ENCODE assay signal across 1 cellular context in the genomic region with DNA sequence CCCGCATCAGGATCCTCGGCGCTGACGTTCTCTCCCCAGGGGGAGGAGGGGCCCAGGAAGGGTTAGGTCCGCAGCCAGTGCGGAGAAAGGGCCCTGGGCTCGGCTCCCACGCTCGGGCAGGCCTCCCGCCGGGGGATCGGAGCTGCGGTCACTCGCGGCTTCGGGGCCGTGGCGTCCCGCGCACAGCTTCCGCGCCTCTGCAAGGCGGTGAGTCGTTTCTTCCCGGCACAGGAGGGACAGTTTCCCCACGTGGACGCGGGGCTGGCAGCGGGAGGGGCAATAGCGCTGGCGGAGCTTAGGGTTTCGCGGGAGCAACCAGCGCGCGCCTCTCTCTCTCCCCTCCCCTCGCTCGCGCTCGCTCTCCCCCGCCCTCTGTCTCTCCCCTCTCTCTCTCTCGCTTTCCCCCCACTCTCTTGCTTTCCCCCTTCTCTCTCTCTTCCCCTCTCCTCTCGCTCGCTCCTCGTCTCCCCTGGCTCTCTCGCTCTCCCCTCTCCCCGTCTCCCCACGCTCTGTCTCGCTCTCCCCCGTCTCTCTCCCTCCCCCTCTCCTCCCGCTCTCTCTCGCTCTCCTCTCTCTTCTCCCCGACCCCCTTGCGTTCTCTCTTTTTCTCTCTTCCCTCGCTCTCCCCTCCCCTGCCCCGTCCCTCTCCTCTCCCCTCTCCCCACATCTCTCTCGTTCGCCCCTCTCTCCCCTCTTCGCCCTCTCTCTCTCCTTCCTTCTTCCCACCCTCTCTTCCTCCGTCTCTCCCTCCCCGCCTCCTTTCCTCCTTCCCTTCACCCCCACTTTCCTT.
TF ChIP-seq lines count a peak whose summit lies in the region.

No MANE protein-coding gene starts in this region.

TF ChIP-seq in HepG2, 621 proteins besides CTCF, POLR2A, EP300 and RAD21 (continued from another document and continues in another):
- TF ChIP-seq, protein P1, sequence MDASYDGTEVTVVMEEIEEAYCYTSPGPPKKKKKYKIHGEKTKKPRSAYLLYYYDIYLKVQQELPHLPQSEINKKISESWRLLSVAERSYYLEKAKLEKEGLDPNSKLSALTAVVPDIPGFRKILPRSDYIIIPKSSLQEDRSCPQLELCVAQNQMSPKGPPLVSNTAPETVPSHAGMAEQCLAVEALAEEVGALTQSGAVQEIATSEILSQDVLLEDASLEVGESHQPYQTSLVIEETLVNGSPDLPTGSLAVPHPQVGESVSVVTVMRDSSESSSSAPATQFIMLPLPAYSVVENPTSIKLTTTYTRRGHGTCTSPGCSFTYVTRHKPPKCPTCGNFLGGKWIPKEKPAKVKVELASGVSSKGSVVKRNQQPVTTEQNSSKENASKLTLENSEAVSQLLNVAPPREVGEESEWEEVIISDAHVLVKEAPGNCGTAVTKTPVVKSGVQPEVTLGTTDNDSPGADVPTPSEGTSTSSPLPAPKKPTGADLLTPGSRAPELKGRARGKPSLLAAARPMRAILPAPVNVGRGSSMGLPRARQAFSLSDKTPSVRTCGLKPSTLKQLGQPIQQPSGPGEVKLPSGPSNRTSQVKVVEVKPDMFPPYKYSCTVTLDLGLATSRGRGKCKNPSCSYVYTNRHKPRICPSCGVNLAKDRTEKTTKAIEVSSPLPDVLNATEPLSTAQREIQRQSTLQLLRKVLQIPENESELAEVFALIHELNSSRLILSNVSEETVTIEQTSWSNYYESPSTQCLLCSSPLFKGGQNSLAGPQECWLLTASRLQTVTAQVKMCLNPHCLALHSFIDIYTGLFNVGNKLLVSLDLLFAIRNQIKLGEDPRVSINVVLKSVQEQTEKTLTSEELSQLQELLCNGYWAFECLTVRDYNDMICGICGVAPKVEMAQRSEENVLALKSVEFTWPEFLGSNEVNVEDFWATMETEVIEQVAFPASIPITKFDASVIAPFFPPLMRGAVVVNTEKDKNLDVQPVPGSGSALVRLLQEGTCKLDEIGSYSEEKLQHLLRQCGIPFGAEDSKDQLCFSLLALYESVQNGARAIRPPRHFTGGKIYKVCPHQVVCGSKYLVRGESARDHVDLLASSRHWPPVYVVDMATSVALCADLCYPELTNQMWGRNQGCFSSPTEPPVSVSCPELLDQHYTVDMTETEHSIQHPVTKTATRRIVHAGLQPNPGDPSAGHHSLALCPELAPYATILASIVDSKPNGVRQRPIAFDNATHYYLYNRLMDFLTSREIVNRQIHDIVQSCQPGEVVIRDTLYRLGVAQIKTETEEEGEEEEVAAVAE (CRISPR knock-in tag; IDR thresholded peaks at IDR 0.05; ENCODE audit: borderline replicate concordance): no peak
- TF ChIP-seq ZNF350 (CRISPR knock-in tag; IDR thresholded peaks at IDR 0.05; ENCODE audit: borderline replicate concordance, low read depth): 0 out of 2 replicates have a peak, but pooled peaks have one; percentile 23
- TF ChIP-seq MIER3 (CRISPR knock-in tag; IDR thresholded peaks at IDR 0.05; ENCODE audit: borderline replicate concordance): no peak
- TF ChIP-seq RXRB (CRISPR knock-in tag; IDR thresholded peaks at IDR 0.05; ENCODE audit: borderline replicate concordance): no peak
- TF ChIP-seq ZEB1 (IDR thresholded peaks at IDR 0.05; ENCODE audit: insufficient replicate concordance, low read depth): no peak
- TF ChIP-seq NFYB (CRISPR knock-in tag; IDR thresholded peaks at IDR 0.05): no peak
- no peak for TF ChIP-seq CENPT (CRISPR knock-in tag; IDR thresholded peaks at IDR 0.05; ENCODE audit: low read depth)
- no peak for TF ChIP-seq ZNF670 (CRISPR knock-in tag; IDR thresholded peaks at IDR 0.05; ENCODE audit: borderline replicate concordance)
- TF ChIP-seq, protein P2, sequence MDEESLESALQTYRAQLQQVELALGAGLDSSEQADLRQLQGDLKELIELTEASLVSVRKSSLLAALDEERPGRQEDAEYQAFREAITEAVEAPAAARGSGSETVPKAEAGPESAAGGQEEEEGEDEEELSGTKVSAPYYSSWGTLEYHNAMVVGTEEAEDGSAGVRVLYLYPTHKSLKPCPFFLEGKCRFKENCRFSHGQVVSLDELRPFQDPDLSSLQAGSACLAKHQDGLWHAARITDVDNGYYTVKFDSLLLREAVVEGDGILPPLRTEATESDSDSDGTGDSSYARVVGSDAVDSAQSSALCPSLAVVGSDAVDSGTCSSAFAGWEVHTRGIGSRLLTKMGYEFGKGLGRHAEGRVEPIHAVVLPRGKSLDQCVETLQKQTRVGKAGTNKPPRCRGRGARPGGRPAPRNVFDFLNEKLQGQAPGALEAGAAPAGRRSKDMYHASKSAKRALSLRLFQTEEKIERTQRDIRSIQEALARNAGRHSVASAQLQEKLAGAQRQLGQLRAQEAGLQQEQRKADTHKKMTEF (CRISPR knock-in tag; IDR thresholded peaks at IDR 0.05): 0 out of 2 replicates have a peak, but pooled peaks have one; percentile 32
- TF ChIP-seq KDM5A (IDR thresholded peaks at IDR 0.05; ENCODE audit: borderline replicate concordance, low read length): no peak
- TF ChIP-seq, protein P3, sequence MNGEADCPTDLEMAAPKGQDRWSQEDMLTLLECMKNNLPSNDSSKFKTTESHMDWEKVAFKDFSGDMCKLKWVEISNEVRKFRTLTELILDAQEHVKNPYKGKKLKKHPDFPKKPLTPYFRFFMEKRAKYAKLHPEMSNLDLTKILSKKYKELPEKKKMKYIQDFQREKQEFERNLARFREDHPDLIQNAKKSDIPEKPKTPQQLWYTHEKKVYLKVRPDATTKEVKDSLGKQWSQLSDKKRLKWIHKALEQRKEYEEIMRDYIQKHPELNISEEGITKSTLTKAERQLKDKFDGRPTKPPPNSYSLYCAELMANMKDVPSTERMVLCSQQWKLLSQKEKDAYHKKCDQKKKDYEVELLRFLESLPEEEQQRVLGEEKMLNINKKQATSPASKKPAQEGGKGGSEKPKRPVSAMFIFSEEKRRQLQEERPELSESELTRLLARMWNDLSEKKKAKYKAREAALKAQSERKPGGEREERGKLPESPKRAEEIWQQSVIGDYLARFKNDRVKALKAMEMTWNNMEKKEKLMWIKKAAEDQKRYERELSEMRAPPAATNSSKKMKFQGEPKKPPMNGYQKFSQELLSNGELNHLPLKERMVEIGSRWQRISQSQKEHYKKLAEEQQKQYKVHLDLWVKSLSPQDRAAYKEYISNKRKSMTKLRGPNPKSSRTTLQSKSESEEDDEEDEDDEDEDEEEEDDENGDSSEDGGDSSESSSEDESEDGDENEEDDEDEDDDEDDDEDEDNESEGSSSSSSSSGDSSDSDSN (CRISPR knock-in tag; IDR thresholded peaks at IDR 0.05): peak; percentile 58
- TF ChIP-seq ZNF792 (CRISPR knock-in tag; IDR thresholded peaks at IDR 0.05): peak; percentile 51
- TF ChIP-seq HIVEP1 (CRISPR knock-in tag; IDR thresholded peaks at IDR 0.05): 0 out of 2 replicates have a peak, but pooled peaks have one; percentile 12
- TF ChIP-seq, protein P4, sequence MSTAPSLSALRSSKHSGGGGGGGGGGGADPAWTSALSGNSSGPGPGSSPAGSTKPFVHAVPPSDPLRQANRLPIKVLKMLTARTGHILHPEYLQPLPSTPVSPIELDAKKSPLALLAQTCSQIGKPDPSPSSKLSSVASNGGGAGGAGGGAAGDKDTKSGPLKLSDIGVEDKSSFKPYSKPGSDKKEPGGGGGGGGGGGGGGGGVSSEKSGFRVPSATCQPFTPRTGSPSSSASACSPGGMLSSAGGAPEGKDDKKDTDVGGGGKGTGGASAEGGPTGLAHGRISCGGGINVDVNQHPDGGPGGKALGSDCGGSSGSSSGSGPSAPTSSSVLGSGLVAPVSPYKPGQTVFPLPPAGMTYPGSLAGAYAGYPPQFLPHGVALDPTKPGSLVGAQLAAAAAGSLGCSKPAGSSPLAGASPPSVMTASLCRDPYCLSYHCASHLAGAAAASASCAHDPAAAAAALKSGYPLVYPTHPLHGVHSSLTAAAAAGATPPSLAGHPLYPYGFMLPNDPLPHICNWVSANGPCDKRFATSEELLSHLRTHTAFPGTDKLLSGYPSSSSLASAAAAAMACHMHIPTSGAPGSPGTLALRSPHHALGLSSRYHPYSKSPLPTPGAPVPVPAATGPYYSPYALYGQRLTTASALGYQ (CRISPR knock-in tag; IDR thresholded peaks at IDR 0.05): no peak
- peak; percentile 60; the same call in 1 of the 2 replicates for TF ChIP-seq KDM2A (CRISPR knock-in tag; IDR thresholded peaks at IDR 0.05; ENCODE audit: borderline replicate concordance, low read depth)
- TF ChIP-seq SMYD3 (CRISPR knock-in tag; IDR thresholded peaks at IDR 0.05): no peak
- TF ChIP-seq KMT2A (CRISPR knock-in tag; IDR thresholded peaks at IDR 0.05): no peak; the same call in 1 of the 2 replicates
- no peak for TF ChIP-seq ZNF451 (CRISPR knock-in tag; IDR thresholded peaks at IDR 0.05)
- TF ChIP-seq, protein P5, sequence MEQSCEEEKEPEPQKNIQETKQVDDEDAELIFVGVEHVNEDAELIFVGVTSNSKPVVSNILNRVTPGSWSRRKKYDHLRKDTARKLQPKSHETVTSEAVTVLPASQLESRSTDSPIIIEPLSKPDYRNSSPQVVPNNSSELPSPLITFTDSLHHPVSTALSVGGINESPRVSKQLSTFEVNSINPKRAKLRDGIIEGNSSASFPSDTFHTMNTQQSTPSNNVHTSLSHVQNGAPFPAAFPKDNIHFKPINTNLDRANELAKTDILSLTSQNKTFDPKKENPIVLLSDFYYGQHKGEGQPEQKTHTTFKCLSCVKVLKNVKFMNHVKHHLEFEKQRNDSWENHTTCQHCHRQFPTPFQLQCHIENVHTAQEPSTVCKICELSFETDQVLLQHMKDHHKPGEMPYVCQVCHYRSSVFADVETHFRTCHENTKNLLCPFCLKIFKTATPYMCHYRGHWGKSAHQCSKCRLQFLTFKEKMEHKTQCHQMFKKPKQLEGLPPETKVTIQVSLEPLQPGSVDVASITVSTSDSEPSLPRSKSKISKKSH (CRISPR knock-in tag; IDR thresholded peaks at IDR 0.05; ENCODE audit: borderline replicate concordance): peak; percentile 58; the same call in 1 of the 2 replicates
- TF ChIP-seq ZKSCAN5 (CRISPR knock-in tag; IDR thresholded peaks at IDR 0.05): no peak
- TF ChIP-seq STAG1 (CRISPR knock-in tag; IDR thresholded peaks at IDR 0.05): no peak
- TF ChIP-seq ZKSCAN1 (IDR thresholded peaks at IDR 0.05; ENCODE audit: low read length): no peak
- 0 out of 2 replicates have a peak, but pooled peaks have one; percentile 39 for TF ChIP-seq HES4 (CRISPR knock-in tag; IDR thresholded peaks at IDR 0.05; ENCODE audit: borderline replicate concordance)
- TF ChIP-seq, protein P6, sequence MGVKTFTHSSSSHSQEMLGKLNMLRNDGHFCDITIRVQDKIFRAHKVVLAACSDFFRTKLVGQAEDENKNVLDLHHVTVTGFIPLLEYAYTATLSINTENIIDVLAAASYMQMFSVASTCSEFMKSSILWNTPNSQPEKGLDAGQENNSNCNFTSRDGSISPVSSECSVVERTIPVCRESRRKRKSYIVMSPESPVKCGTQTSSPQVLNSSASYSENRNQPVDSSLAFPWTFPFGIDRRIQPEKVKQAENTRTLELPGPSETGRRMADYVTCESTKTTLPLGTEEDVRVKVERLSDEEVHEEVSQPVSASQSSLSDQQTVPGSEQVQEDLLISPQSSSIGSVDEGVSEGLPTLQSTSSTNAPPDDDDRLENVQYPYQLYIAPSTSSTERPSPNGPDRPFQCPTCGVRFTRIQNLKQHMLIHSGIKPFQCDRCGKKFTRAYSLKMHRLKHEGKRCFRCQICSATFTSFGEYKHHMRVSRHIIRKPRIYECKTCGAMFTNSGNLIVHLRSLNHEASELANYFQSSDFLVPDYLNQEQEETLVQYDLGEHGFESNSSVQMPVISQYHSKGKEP (CRISPR knock-in tag; IDR thresholded peaks at IDR 0.05): no peak
- TF ChIP-seq ZNF205 (CRISPR knock-in tag; IDR thresholded peaks at IDR 0.05): no peak
- TF ChIP-seq, protein P7, sequence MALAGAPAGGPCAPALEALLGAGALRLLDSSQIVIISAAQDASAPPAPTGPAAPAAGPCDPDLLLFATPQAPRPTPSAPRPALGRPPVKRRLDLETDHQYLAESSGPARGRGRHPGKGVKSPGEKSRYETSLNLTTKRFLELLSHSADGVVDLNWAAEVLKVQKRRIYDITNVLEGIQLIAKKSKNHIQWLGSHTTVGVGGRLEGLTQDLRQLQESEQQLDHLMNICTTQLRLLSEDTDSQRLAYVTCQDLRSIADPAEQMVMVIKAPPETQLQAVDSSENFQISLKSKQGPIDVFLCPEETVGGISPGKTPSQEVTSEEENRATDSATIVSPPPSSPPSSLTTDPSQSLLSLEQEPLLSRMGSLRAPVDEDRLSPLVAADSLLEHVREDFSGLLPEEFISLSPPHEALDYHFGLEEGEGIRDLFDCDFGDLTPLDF (CRISPR knock-in tag; IDR thresholded peaks at IDR 0.05): no peak
- TF ChIP-seq CREM (IDR thresholded peaks at IDR 0.05): no peak
- no peak for TF ChIP-seq CREM (CRISPR knock-in tag; IDR thresholded peaks at IDR 0.05)
- no peak for TF ChIP-seq SIN3A (IDR thresholded peaks at IDR 0.05; ENCODE audit: borderline replicate concordance, low read depth, low read length)
- TF ChIP-seq RELA (CRISPR knock-in tag; IDR thresholded peaks at IDR 0.05): no peak
- TF ChIP-seq, protein P8, sequence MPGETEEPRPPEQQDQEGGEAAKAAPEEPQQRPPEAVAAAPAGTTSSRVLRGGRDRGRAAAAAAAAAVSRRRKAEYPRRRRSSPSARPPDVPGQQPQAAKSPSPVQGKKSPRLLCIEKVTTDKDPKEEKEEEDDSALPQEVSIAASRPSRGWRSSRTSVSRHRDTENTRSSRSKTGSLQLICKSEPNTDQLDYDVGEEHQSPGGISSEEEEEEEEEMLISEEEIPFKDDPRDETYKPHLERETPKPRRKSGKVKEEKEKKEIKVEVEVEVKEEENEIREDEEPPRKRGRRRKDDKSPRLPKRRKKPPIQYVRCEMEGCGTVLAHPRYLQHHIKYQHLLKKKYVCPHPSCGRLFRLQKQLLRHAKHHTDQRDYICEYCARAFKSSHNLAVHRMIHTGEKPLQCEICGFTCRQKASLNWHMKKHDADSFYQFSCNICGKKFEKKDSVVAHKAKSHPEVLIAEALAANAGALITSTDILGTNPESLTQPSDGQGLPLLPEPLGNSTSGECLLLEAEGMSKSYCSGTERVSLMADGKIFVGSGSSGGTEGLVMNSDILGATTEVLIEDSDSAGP (CRISPR knock-in tag; IDR thresholded peaks at IDR 0.05; ENCODE audit: borderline replicate concordance): peak; percentile 55; the same call in 1 of the 2 replicates
- TF ChIP-seq, protein P9, sequence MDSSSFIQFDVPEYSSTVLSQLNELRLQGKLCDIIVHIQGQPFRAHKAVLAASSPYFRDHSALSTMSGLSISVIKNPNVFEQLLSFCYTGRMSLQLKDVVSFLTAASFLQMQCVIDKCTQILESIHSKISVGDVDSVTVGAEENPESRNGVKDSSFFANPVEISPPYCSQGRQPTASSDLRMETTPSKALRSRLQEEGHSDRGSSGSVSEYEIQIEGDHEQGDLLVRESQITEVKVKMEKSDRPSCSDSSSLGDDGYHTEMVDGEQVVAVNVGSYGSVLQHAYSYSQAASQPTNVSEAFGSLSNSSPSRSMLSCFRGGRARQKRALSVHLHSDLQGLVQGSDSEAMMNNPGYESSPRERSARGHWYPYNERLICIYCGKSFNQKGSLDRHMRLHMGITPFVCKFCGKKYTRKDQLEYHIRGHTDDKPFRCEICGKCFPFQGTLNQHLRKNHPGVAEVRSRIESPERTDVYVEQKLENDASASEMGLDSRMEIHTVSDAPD (CRISPR knock-in tag; IDR thresholded peaks at IDR 0.05): peak; percentile 49; the same call in 1 of the 2 replicates
- TF ChIP-seq RBFOX2 (IDR thresholded peaks at IDR 0.05; ENCODE audit: low read depth, low read length): 0 out of 2 replicates have a peak, but pooled peaks have one; percentile 32
- no peak for TF ChIP-seq ZNF790 (CRISPR knock-in tag; IDR thresholded peaks at IDR 0.05; ENCODE audit: borderline replicate concordance)
- TF ChIP-seq, protein P10, sequence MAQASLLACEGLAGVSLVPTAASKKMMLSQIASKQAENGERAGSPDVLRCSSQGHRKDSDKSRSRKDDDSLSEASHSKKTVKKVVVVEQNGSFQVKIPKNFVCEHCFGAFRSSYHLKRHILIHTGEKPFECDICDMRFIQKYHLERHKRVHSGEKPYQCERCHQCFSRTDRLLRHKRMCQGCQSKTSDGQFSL (CRISPR knock-in tag; IDR thresholded peaks at IDR 0.05): no peak
- TF ChIP-seq ZNF607 (CRISPR knock-in tag; IDR thresholded peaks at IDR 0.05; ENCODE audit: borderline replicate concordance): peak; percentile 32; the same call in 1 of the 2 replicates
- no peak for TF ChIP-seq ATM (IDR thresholded peaks at IDR 0.05; ENCODE audit: borderline replicate concordance)
